In the genomic region with DNA sequence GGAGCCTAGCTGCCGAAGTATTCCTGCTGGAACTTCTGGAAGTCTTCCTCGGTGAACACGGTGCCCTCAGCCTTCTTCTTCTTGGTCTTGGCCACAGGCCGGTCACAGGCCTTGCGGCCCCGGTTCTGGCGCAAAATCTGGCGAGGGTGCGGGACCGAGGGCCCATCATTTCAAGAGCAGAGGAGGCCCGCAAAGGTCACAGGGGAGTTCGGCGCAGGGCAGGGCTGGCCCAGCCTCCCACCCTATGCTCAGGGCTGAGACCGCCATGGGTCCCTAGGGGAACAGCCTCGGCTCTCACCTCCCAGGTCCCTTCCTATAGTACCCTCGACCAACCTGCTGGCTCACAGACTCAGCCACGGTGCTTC, we compare ENCODE assay signal across 1 cellular context.
TF ChIP-seq lines count a peak whose summit lies in the region.

No MANE protein-coding gene starts in this region.

TF ChIP-seq in A549, 52 proteins besides CTCF, POLR2A, EP300 and RAD21 (continued from another document):
- TF ChIP-seq, protein P1, sequence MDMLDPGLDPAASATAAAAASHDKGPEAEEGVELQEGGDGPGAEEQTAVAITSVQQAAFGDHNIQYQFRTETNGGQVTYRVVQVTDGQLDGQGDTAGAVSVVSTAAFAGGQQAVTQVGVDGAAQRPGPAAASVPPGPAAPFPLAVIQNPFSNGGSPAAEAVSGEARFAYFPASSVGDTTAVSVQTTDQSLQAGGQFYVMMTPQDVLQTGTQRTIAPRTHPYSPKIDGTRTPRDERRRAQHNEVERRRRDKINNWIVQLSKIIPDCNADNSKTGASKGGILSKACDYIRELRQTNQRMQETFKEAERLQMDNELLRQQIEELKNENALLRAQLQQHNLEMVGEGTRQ (IDR thresholded peaks at IDR 0.05) = no peak
- TF ChIP-seq TP53 (CRISPR knock-in tag; IDR thresholded peaks at IDR 0.05) = no peak
- TF ChIP-seq NFE2L2 (conservative IDR thresholded peaks at IDR 0.05; ENCODE audit: low read length) = no peak
- no peak for TF ChIP-seq CBX2 (IDR thresholded peaks at IDR 0.05; ENCODE audit: borderline replicate concordance, low read depth)
- TF ChIP-seq TFCP2L1 (CRISPR knock-in tag; IDR thresholded peaks at IDR 0.05) = no peak
- no peak for TF ChIP-seq EHF (CRISPR knock-in tag; IDR thresholded peaks at IDR 0.05)
- no peak for TF ChIP-seq HOXB5 (CRISPR knock-in tag; IDR thresholded peaks at IDR 0.05)
- TF ChIP-seq ZC3H11A (IDR thresholded peaks at IDR 0.05) = no peak
- TF ChIP-seq KDM5A (IDR thresholded peaks at IDR 0.05) = no peak
- TF ChIP-seq, protein P2, sequence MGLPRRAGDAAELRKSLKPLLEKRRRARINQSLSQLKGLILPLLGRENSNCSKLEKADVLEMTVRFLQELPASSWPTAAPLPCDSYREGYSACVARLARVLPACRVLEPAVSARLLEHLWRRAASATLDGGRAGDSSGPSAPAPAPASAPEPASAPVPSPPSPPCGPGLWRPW (IDR thresholded peaks at IDR 0.05) = no peak
- TF ChIP-seq NR3C1 (IDR thresholded peaks at IDR 0.05) = no peak
- TF ChIP-seq BHLHE40 (IDR thresholded peaks at IDR 0.05; ENCODE audit: low read depth, low read length) = no peak
- TF ChIP-seq, protein P3, sequence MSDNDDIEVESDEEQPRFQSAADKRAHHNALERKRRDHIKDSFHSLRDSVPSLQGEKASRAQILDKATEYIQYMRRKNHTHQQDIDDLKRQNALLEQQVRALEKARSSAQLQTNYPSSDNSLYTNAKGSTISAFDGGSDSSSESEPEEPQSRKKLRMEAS (IDR thresholded peaks at IDR 0.05) = no peak
